ENCODE assay signal across 15 cellular contexts in the genomic region with DNA sequence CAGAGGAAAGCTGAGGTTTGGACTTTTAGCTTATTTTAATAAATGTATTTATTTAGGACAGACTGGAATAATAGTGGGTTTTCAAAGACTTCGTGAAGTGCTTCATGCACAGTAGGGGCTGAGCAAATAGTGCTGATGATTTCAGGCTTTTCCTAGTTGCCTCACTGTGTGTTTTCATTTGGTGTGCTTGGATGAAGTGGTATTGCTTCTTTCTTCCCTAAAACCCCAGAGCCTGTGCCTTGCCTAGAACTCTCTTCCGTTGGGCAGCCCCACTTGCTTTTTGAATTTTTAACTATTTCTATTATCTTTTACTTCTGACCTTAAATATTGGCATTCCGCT.
"Had no signal": no experiment of that assay in that cellular context is flagged by ENCODE, and none has a peak within 500 bp of the region (broad histone marks: within the 10 kb centered on the region; RNA-seq: fewer than 3 reads in every experiment).

No MANE protein-coding gene starts in this region.

- FAIRE-seq: endometrium, small intestine had no signal

- H3K4me1 ChIP-seq: suprapubic skin had no signal

- H3K36me3 ChIP-seq: ascending aorta had no signal

- H3K27ac ChIP-seq: ascending aorta, suprapubic skin had no signal

- H3K4me3 Mint-ChIP-seq: activated T-helper 17 cell treated with anti-CD3 and anti-CD28 coated beads, Interleukin-2, amount 50 U/mL, for 72 hours; natural killer cell treated with Interleukin-12 subunit alpha and Interleukin-12 subunit beta and Interleukin-15 and Interleukin-18, amount 100 ng/mL, for 72 hours had no signal

- H3K27me3 Mint-ChIP-seq: activated T-helper 17 cell treated with anti-CD3 and anti-CD28 coated beads, Interleukin-2, amount 50 U/mL, for 72 hours; natural killer cell treated with Interleukin-12 subunit alpha and Interleukin-12 subunit beta and Interleukin-15 and Interleukin-18, amount 100 ng/mL, for 72 hours had no signal

- DNase-seq: activated naive CD4-positive, alpha-beta T cell treated with Interleukin-2 at 50 U/mL for 16 hours; nucleus accumbens; right cardiac atrium; small intestine; stimulated activated CD4-positive, alpha-beta T cell treated with anti-CD3 and anti-CD28 coated beads, Interleukin-4, amount 100 ng/mL, for 4 hours; stimulated activated CD8-positive, alpha-beta memory T cell treated with anti-CD3 and anti-CD28 coated beads, Interleukin-4, amount 100 ng/mL, for 48 hours; stimulated activated naive CD8-positive, alpha-beta T cell treated with anti-CD3 and anti-CD28 coated beads, Interleukin-15, Interleukin-2, amounts not matched to agents 100 U/mL and 50 U/mL, for 24 hours; T-helper 2 cell; trophoblast cell had no signal

- H3K27me3 ChIP-seq: ascending aorta, suprapubic skin had no signal

- H3K4me3 ChIP-seq: ascending aorta, suprapubic skin had no signal

- ATAC-seq: activated T-helper 17 cell treated with anti-CD3 and anti-CD28 coated beads, Interleukin-2, amount 50 U/mL, for 72 hours; natural killer cell treated with Interleukin-12 subunit alpha and Interleukin-12 subunit beta and Interleukin-15 and Interleukin-18, amount 100 ng/mL, for 72 hours; right cardiac atrium; stimulated activated naive CD8-positive, alpha-beta T cell treated with anti-CD3 and anti-CD28 coated beads, Interleukin-15, Interleukin-2, amounts not matched to agents 100 U/mL and 50 U/mL, for 24 hours had no signal

- H3K9me3 Mint-ChIP-seq: activated T-helper 17 cell treated with anti-CD3 and anti-CD28 coated beads, Interleukin-2, amount 50 U/mL, for 72 hours; natural killer cell treated with Interleukin-12 subunit alpha and Interleukin-12 subunit beta and Interleukin-15 and Interleukin-18, amount 100 ng/mL, for 72 hours had no signal

- H3K27ac Mint-ChIP-seq: activated T-helper 17 cell treated with anti-CD3 and anti-CD28 coated beads, Interleukin-2, amount 50 U/mL, for 72 hours; progenitor cell of endocrine pancreas had no signal

- H3K9me3 ChIP-seq: ascending aorta, suprapubic skin had no signal
